ENCODE assay signal across 20 cellular contexts in genomic region chr2:227456141-227456540, GRCh38.
"Had no signal": no experiment of that assay in that cellular context is flagged by ENCODE, and none has a peak within 500 bp of the region (broad histone marks: within the 10 kb centered on the region; RNA-seq: fewer than 3 reads in every experiment).

No MANE protein-coding gene starts in this region.

- H3K27me3 ChIP-seq: esophagus squamous epithelium, gastrocnemius medialis, sigmoid colon had no signal

- DNase-seq: activated CD4-positive, alpha-beta T cell treated with anti-CD3 and anti-CD28 coated beads, Interleukin-2, amount 10 ng/mL, durations not matched to agents 7 days and 5 days; activated CD8-positive, alpha-beta memory T cell treated with anti-CD3 and anti-CD28 coated beads for 24 hours; activated CD8-positive, alpha-beta memory T cell treated with anti-CD3 and anti-CD28 coated beads, Interleukin-2, amount 50 U/mL, for 4 hours; activated effector memory CD4-positive, alpha-beta T cell treated with Interleukin-2 at 50 U/mL for 16 hours; activated T-cell treated with anti-CD3 and anti-CD28 coated beads, Interleukin-2, amount 50 U/mL, for 48 hours; aorta; esophagus squamous epithelium; gastrocnemius medialis; head of caudate nucleus; hypothalamus; naive thymus-derived CD4-positive, alpha-beta T cell; occipital lobe; sigmoid colon; stimulated activated CD4-positive, alpha-beta T cell treated with anti-CD3 and anti-CD28 coated beads, Interleukin-2, amount 100 ng/mL, for 48 hours; stimulated activated naive CD4-positive, alpha-beta T cell had no signal

- H3K27me3 Mint-ChIP-seq: activated CD4-positive, alpha-beta T cell treated with anti-CD3 and anti-CD28 coated beads, Interleukin-2, amount 10 ng/mL, durations not matched to agents 7 days and 5 days; naive thymus-derived CD4-positive, alpha-beta T cell had no signal

- H3K4me1 ChIP-seq: esophagus squamous epithelium, gastrocnemius medialis, sigmoid colon had no signal

- H3K9me3 Mint-ChIP-seq: activated CD4-positive, alpha-beta T cell treated with anti-CD3 and anti-CD28 coated beads, Interleukin-2, amount 10 ng/mL, durations not matched to agents 7 days and 5 days; naive thymus-derived CD4-positive, alpha-beta T cell; neural crest cell had no signal

- H3K27ac Mint-ChIP-seq: activated CD4-positive, alpha-beta T cell treated with anti-CD3 and anti-CD28 coated beads, Interleukin-2, amount 10 ng/mL, durations not matched to agents 7 days and 5 days had no signal

- H3K4me3 ChIP-seq: coronary artery, esophagus squamous epithelium, gastrocnemius medialis, sigmoid colon had no signal

- ATAC-seq: activated CD4-positive, CD25-positive, alpha-beta regulatory T cell treated with anti-CD3 and anti-CD28 coated beads, Interleukin-2, amount 50 U/mL, for 24 hours; gastrocnemius medialis; naive thymus-derived CD4-positive, alpha-beta T cell; SK-N-SH treated with all-trans-retinoic acid at 6 μM for 48 hours had no signal

- H3K36me3 ChIP-seq: esophagus squamous epithelium, gastrocnemius medialis, sigmoid colon had no signal

- H3K36me3 Mint-ChIP-seq: naive thymus-derived CD4-positive, alpha-beta T cell had no signal

- H3K9me3 ChIP-seq: esophagus squamous epithelium, gastrocnemius medialis, sigmoid colon had no signal

- H3K4me3 Mint-ChIP-seq: activated CD4-positive, alpha-beta T cell treated with anti-CD3 and anti-CD28 coated beads, Interleukin-2, amount 10 ng/mL, durations not matched to agents 7 days and 5 days; naive thymus-derived CD4-positive, alpha-beta T cell; neural crest cell had no signal

- H3K27ac ChIP-seq: coronary artery, esophagus squamous epithelium, gastrocnemius medialis, sigmoid colon, VCaP had no signal
